9 cellular contexts compared by ENCODE assay signal in the genomic region with DNA sequence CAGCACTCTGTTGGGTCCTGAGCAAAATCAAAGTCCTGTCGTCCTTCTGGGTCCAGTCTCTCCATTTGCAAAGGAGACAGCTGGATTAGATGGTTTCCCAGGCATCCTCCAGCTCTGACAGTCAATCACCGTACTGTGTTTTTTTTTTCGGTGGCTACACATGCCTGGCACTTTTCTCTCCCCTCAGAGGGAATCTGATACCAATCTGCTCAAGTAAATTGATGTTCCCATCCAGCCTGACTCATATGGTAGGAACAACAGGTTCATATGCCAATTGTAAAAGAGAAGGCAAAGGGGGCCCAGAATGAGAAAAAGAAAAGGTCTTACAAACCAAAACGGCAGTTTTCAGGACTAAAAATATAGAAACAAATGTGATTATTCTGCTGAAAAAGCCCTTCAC. TPM values are rescaled to one million over a fixed set of nuclear protein-coding genes. Genes with fewer than 3 reads are reported as not detected.
DNase-seq lines count a peak whose midpoint lies in the region; ATAC-seq and TF ChIP-seq lines count a peak whose summit lies in the region.
"Had no signal": no experiment of that assay in that cellular context is flagged by ENCODE, and none has a peak within 500 bp of the region (broad histone marks: within the 10 kb centered on the region; RNA-seq: fewer than 3 reads in every experiment).

No MANE protein-coding gene starts in this region.

- H3K27me3 Mint-ChIP-seq in activated CD4-positive, alpha-beta T cell treated with anti-CD3 and anti-CD28 coated beads for 36 hours, result no peaks in the 10 kb centered on the region
- H3K27me3 Mint-ChIP-seq: stimulated activated naive CD8-positive, alpha-beta T cell treated with anti-CD3 and anti-CD28 coated beads, Interleukin-15, Interleukin-2, amounts not matched to agents 100 ng/mL and 50 ng/mL, for 24 hours had no signal

- H3K9me2 ChIP-seq in hepatocyte (replicated peaks; ENCODE audit: insufficient read depth), result no peaks in the 10 kb centered on the region

- ATAC-seq in activated CD4-positive, alpha-beta T cell treated with anti-CD3 and anti-CD28 coated beads for 36 hours, result no peak
- ATAC-seq in GM18868 (IDR thresholded peaks at IDR 0.05; ENCODE audit: unreplicated experiment), result no peak

- H3K4me2 ChIP-seq in hepatocyte, result peak overlapping the region; percentile 95

- H3K9ac ChIP-seq in stomach smooth muscle (ENCODE audit: low read length in 2 of 2), result peak overlapping the region; percentile 65 to 83

- CTCF ChIA-PET in activated CD4-positive, alpha-beta T cell treated with anti-CD3 and anti-CD28 coated beads for 36 hours (lab: Charles Lee), result interaction anchor here (0.7 to 3.2 kb wide), 4 partner anchors 8 to 535 kb away, joined by 3 to 26 read pairs (median 4); partner anchors contain the start of gene TOMM5

- peak overlapping the region; percentile 59 for H3K4me3 Mint-ChIP-seq in activated CD4-positive, alpha-beta T cell treated with anti-CD3 and anti-CD28 coated beads for 36 hours

- no peak for TF ChIP-seq CTCF in VCaP (conservative IDR thresholded peaks at IDR 0.05)
- TF ChIP-seq CTCF in hepatocyte (IDR thresholded peaks at IDR 0.05; ENCODE audit: poor library complexity), result no peak

- H3K4me3 ChIP-seq in hepatocyte (peak overlapping the region; percentile 87), stomach smooth muscle (ENCODE audit: low read length in 2 of 2) (peak overlapping the region; percentile 57 to 86)

- H3K27ac Mint-ChIP-seq in activated CD4-positive, alpha-beta T cell treated with anti-CD3 and anti-CD28 coated beads for 36 hours, result no peak overlapping the region

- intact Hi-C loops in activated CD4-positive, alpha-beta T cell treated with anti-CD3 and anti-CD28 coated beads for 36 hours (cut with DNase I, micrococcal nuclease), result loop anchor here (5.0 to 10.0 kb wide), 2 partner anchors 88 to 540 kb away; partner anchors contain the start of genes PAX5 (in 2 of the 2) and POLR1E (in 1 of the 2)

- DNase-seq in activated CD4-positive, alpha-beta T cell treated with anti-CD3 and anti-CD28 coated beads for 36 hours, result no peak
- no peak for DNase-seq in activated CD4-positive, alpha-beta T cell treated with anti-CD3 and anti-CD28 coated beads, Interleukin-2, amount 50 U/mL, for 48 hours
- DNase-seq in hepatocyte (ENCODE audit: low spot score), result no peak
- DNase-seq in T-helper 2 cell, result no peak
- no peak for DNase-seq in NCI-H1930 (lab: John Stamatoyannopoulos, UW)

- H3K4me1 ChIP-seq in hepatocyte (ENCODE audit: insufficient read depth) (peaks cover 11% of the 10 kb centered on the region), stomach smooth muscle (ENCODE audit: control insufficient read depth, insufficient read depth, low read length) (peaks cover 29% of the 10 kb centered on the region)

- POLR2A ChIA-PET in activated CD4-positive, alpha-beta T cell treated with anti-CD3 and anti-CD28 coated beads for 36 hours (lab: Charles Lee), result interaction anchor here (0.6 to 1.4 kb wide), 2 partner anchors 9 to 15 kb away, joined by 3 to 4 read pairs; no protein-coding TSS in a partner anchor

- 45% methylated on average over 4 of the region's 4 CpGs for WGBS in hepatocyte (ENCODE audit: low lambda C conversion rate, missing lambda C conversion rate)

- H2AFZ ChIP-seq in hepatocyte, result no peak overlapping the region

- peaks cover 17% of the 10 kb centered on the region for H3K4me1 Mint-ChIP-seq in activated CD4-positive, alpha-beta T cell treated with anti-CD3 and anti-CD28 coated beads for 36 hours

- no peaks in the 10 kb centered on the region for H3K36me3 ChIP-seq in hepatocyte (replicated peaks; ENCODE audit: insufficient read depth, low read depth)
- no peaks in the 10 kb centered on the region for H3K36me3 ChIP-seq in stomach smooth muscle (ENCODE audit: control insufficient read depth in 2 of 2, insufficient read depth in 2 of 2, low read length in 2 of 2)

- H3K79me2 ChIP-seq in hepatocyte, result peaks cover 25% of the 10 kb centered on the region

- no peaks in the 10 kb centered on the region for H3K9me3 Mint-ChIP-seq in activated CD4-positive, alpha-beta T cell treated with anti-CD3 and anti-CD28 coated beads for 36 hours (ENCODE audit: low read depth)
- H3K9me3 Mint-ChIP-seq: stimulated activated naive CD8-positive, alpha-beta T cell treated with anti-CD3 and anti-CD28 coated beads, Interleukin-15, Interleukin-2, amounts not matched to agents 100 ng/mL and 50 ng/mL, for 24 hours had no signal

- H3K9me3 ChIP-seq in hepatocyte (ENCODE audit: low read depth) (no peaks in the 10 kb centered on the region), stomach smooth muscle (ENCODE audit: control insufficient read depth in 2 of 2, low read length in 2 of 2) (no peaks in the 10 kb centered on the region)

- H3K27ac ChIP-seq in VCaP, result peak overlapping the region; percentile 88
- H3K27ac ChIP-seq in hepatocyte, result peak overlapping the region; percentile 90
- H3K27ac ChIP-seq in stomach smooth muscle (ENCODE audit: low read length), result peak overlapping the region; percentile 85

- H3K36me3 Mint-ChIP-seq in activated CD4-positive, alpha-beta T cell treated with anti-CD3 and anti-CD28 coated beads for 36 hours (ENCODE audit: low read depth), result peaks cover 23% of the 10 kb centered on the region

- H3K27me3 ChIP-seq in hepatocyte, result no peaks in the 10 kb centered on the region
- no peaks in the 10 kb centered on the region for H3K27me3 ChIP-seq in stomach smooth muscle (ENCODE audit: control insufficient read depth in 1 of 2, insufficient read depth in 2 of 2, low read length in 2 of 2)

- H4K20me1 ChIP-seq in hepatocyte (ENCODE audit: insufficient read depth, poor library complexity, severe bottlenecking), result no peaks in the 10 kb centered on the region

RNA-seq across cellular contexts. Expression of gene FBXO10, which starts 1.2 kb away (rescaled TPM):
- total RNA-seq in activated CD4-positive, alpha-beta T cell treated with anti-CD3 and anti-CD28 coated beads for 36 hours, result 1 to 10 TPM; 2.6 TPM
- 10.2 and 12.5 TPM in 2 replicates for total RNA-seq in hepatocyte
- 7.4 and 9.8 TPM in 2 replicates for polyA plus RNA-seq in hepatocyte

RNA-seq across cellular contexts. Expression of gene TOMM5, which starts 17.4 kb away (rescaled TPM):
- 100 to 1,000 TPM; 118 to 153 TPM for total RNA-seq in activated CD4-positive, alpha-beta T cell treated with anti-CD3 and anti-CD28 coated beads for 36 hours
- total RNA-seq in hepatocyte, result 173 and 187 TPM in 2 replicates
- polyA plus RNA-seq in hepatocyte, result 283 and 293 TPM in 2 replicates
